Comparison of ENCODE assay signal across 12 cellular contexts in genomic region chr5:57495285-57495684, GRCh38. TPM values are rescaled to one million over a fixed set of nuclear protein-coding genes. Genes with fewer than 3 reads are reported as not detected.
DNase-seq lines count a peak whose midpoint lies in the region; ATAC-seq, FAIRE-seq and TF ChIP-seq lines count a peak whose summit lies in the region.
"Had no signal": no experiment of that assay in that cellular context is flagged by ENCODE, and none has a peak within 500 bp of the region (broad histone marks: within the 10 kb centered on the region; RNA-seq: fewer than 3 reads in every experiment).

No MANE protein-coding gene starts in this region.

- peaks cover 16 to 30% (median 24%) of the 10 kb centered on the region in 10 experiments for H3K4me1 ChIP-seq in BLaER1 treated with 17β-estradiol and CSF1 and Interleukin-3, amounts not matched to agents 10 nM and 100 nM
- peaks cover 41% of the 10 kb centered on the region for H3K4me1 ChIP-seq in RWPE2 (ENCODE audit: insufficient read depth, poor library complexity, severe bottlenecking)
- H3K4me1 ChIP-seq in hepatocyte (ENCODE audit: insufficient read depth): peaks cover 11% of the 10 kb centered on the region
- H3K4me1 ChIP-seq: uterus had no signal

- no peak overlapping the region for H3K4me3 ChIP-seq in BLaER1 treated with 17β-estradiol and CSF1 and Interleukin-3, amounts not matched to agents 10 nM and 100 nM
- no peak overlapping the region for H3K4me3 ChIP-seq in RWPE2 (ENCODE audit: severe bottlenecking)
- no peak overlapping the region for H3K4me3 ChIP-seq in hepatocyte
- H3K4me3 ChIP-seq: uterus had no signal

- ATAC-seq in RWPE2 (ENCODE audit: low read depth): no peak

- peak overlapping the region; percentile 38 to 74 (median 59) for H3K4me2 ChIP-seq in BLaER1 treated with 17β-estradiol and CSF1 and Interleukin-3, amounts not matched to agents 10 nM and 100 nM
- H3K4me2 ChIP-seq in hepatocyte: no peak overlapping the region

- no peaks in the 10 kb centered on the region for H3K36me3 ChIP-seq in BLaER1 treated with 17β-estradiol and CSF1 and Interleukin-3, amounts not matched to agents 10 nM and 100 nM
- H3K36me3 ChIP-seq in RWPE2 (ENCODE audit: low read depth): no peaks in the 10 kb centered on the region
- no peaks in the 10 kb centered on the region for H3K36me3 ChIP-seq in hepatocyte (replicated peaks; ENCODE audit: insufficient read depth, low read depth)
- H3K36me3 ChIP-seq: uterus had no signal

- no peak for TF ChIP-seq CTCF in RWPE2 (IDR thresholded peaks at IDR 0.05; ENCODE audit: poor library complexity, severe bottlenecking)
- TF ChIP-seq CTCF in hepatocyte (IDR thresholded peaks at IDR 0.05; ENCODE audit: poor library complexity): no peak

- no peak overlapping the region for H2AFZ ChIP-seq in hepatocyte

- DNase-seq in GM19239 (ENCODE audit: insufficient read length, low spot score) (no peak), RWPE2 (ENCODE audit: low spot score) (no peak), hepatocyte (ENCODE audit: low spot score) (no peak), COR-L47 (lab: John Stamatoyannopoulos, UW) (no peak), RKO (ENCODE audit: low spot score) (no peak), SHP77 (lab: John Stamatoyannopoulos, UW) (no peak)
- no peak for DNase-seq in stimulated activated CD4-positive, alpha-beta T cell treated with anti-CD3 and anti-CD28 coated beads, Interleukin-4, amount 100 ng/mL, for 4 hours
- DNase-seq: GF-D8, SHP77 treated with DMSO at 0.1 percent for 48 hours, uterus had no signal

- H3K9me2 ChIP-seq in hepatocyte (replicated peaks; ENCODE audit: insufficient read depth): no peaks in the 10 kb centered on the region

- H3K27ac ChIP-seq in BLaER1 treated with 17β-estradiol and CSF1 and Interleukin-3, amounts not matched to agents 10 nM and 100 nM: 0 out of 22 replicates have a peak overlapping the region, but pooled peaks of 1 of the 11 experiments have one; percentile 15
- H3K27ac ChIP-seq in RWPE2 (ENCODE audit: poor library complexity, severe bottlenecking) (peak overlapping the region; percentile 82), hepatocyte (peak overlapping the region; percentile 22)
- H3K27ac ChIP-seq: uterus had no signal

- peak; percentile 37 for FAIRE-seq in GM19239 (lab: Jason Lieb, UNC)

- 81% methylated on average over 5 of the region's 5 CpGs for WGBS in hepatocyte (ENCODE audit: low lambda C conversion rate, missing lambda C conversion rate)

- H3K79me2 ChIP-seq in hepatocyte: no peaks in the 10 kb centered on the region

- H4K20me1 ChIP-seq in BLaER1 treated with 17β-estradiol and CSF1 and Interleukin-3, amounts not matched to agents 10 nM and 100 nM: no peaks in the 10 kb centered on the region
- no peaks in the 10 kb centered on the region for H4K20me1 ChIP-seq in hepatocyte (ENCODE audit: insufficient read depth, poor library complexity, severe bottlenecking)

- H3K9me3 ChIP-seq in BLaER1 treated with 17β-estradiol and CSF1 and Interleukin-3, amounts not matched to agents 10 nM and 100 nM (replicated peaks in 1 of 11): no peaks in the 10 kb centered on the region
- H3K9me3 ChIP-seq in RWPE2 (ENCODE audit: severe bottlenecking): no peaks in the 10 kb centered on the region
- no peaks in the 10 kb centered on the region for H3K9me3 ChIP-seq in hepatocyte (ENCODE audit: low read depth)
- H3K9me3 ChIP-seq: uterus had no signal

- H3K9ac ChIP-seq in BLaER1 treated with 17β-estradiol and CSF1 and Interleukin-3, amounts not matched to agents 10 nM and 100 nM: no peak overlapping the region

- peaks cover 0 to 9% (median 0%) of the 10 kb centered on the region in 11 experiments; a peak in 5 of 22 replicates for H3K27me3 ChIP-seq in BLaER1 treated with 17β-estradiol and CSF1 and Interleukin-3, amounts not matched to agents 10 nM and 100 nM
- H3K27me3 ChIP-seq in RWPE2 (ENCODE audit: insufficient read depth, poor library complexity, severe bottlenecking): no peaks in the 10 kb centered on the region
- H3K27me3 ChIP-seq in hepatocyte: no peaks in the 10 kb centered on the region
- H3K27me3 ChIP-seq: uterus had no signal

RNA-seq across cellular contexts. Expression of gene ACTBL2, which starts 12.7 kb away (rescaled TPM):
- 0.16 and 0.83 TPM in 2 replicates for total RNA-seq in hepatocyte
- 0.17 TPM in 1 of 2 replicates, not detected in the other for polyA plus RNA-seq in hepatocyte
- total RNA-seq: natural killer cell treated with Interleukin-12 subunit alpha and Interleukin-12 subunit beta and Interleukin-15 and Interleukin-18, amount 100 ng/mL, for 72 hours; uterus had no signal
